ENCODE assay signal across 8 cellular contexts in the genomic region with DNA sequence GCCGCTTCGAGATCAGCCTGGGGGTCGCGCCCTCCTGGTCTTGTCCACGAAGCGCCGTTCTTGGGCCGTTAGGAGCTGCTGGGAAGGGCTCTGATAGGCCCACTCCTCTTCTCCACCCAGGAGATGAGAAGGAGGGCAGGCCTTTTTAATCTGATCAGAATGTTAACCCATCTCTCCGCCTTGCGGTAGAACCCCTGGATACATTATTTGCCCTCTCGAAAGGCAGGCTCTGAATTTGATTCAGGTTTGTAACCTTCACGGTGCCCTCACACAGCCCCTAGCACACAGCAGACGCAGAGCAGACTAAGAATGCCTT. TPM values are rescaled to one million over a fixed set of nuclear protein-coding genes. Genes with fewer than 3 reads are reported as not detected.
DNase-seq lines count a peak whose midpoint lies in the region; ATAC-seq lines count a peak whose summit lies in the region.

TSS of gene CCDC83 (plus strand) at position 43 of the 316 bp plus-strand sequence. CDS start 9,741 bp downstream, outside the sequence.

- peak within 1 kb of the TSS; percentile 93 for H3K9ac ChIP-seq in HUES48 (ENCODE audit: low read depth, low read length)

- peak within 1 kb of the TSS; percentile 87 for H3K4me3 Mint-ChIP-seq in stimulated activated effector memory CD8-positive, alpha-beta T cell treated with anti-CD3 and anti-CD28 coated beads, Interleukin-12 subunit alpha, Interleukin-12 subunit beta, amount 100 ng/mL, for 72 hours

- no peak for DNase-seq in activated naive CD4-positive, alpha-beta T cell treated with anti-CD3 and anti-CD28 coated beads, Interleukin-2, amount 50 U/mL, for 72 hours (ENCODE audit: low spot score in 2 of 2)
- no peak for DNase-seq in stimulated activated effector memory CD8-positive, alpha-beta T cell treated with anti-CD3 and anti-CD28 coated beads, Interleukin-12 subunit alpha, Interleukin-12 subunit beta, amount 100 ng/mL, for 72 hours (ENCODE audit: low spot score in 2 of 2)
- DNase-seq in NCI-H1436 (lab: John Stamatoyannopoulos, UW) (no peak), COLO829 (ENCODE audit: low spot score) (no peak)
- DNase-seq in effector CD4-positive, alpha-beta T cell = no peak

- H3K4me1 Mint-ChIP-seq in stimulated activated effector memory CD8-positive, alpha-beta T cell treated with anti-CD3 and anti-CD28 coated beads, Interleukin-12 subunit alpha, Interleukin-12 subunit beta, amount 100 ng/mL, for 72 hours = peaks cover 9% of the 10 kb centered on the region

- H3K4me1 ChIP-seq in HUES48 (ENCODE audit: control insufficient read depth, insufficient read depth, low read length) = peaks cover 5% of the 10 kb centered on the region; the same call in 1 of the 2 replicates

- no peak for ATAC-seq in activated naive CD4-positive, alpha-beta T cell treated with anti-CD3 and anti-CD28 coated beads, Interleukin-2, amount 50 U/mL, for 72 hours
- no peak for ATAC-seq in stimulated activated effector memory CD8-positive, alpha-beta T cell treated with anti-CD3 and anti-CD28 coated beads, Interleukin-12 subunit alpha, Interleukin-12 subunit beta, amount 100 ng/mL, for 72 hours
- no peak for ATAC-seq in GM21526 (IDR thresholded peaks at IDR 0.05; ENCODE audit: low FRiP score, unreplicated experiment)

- H3K36me3 Mint-ChIP-seq in activated naive CD4-positive, alpha-beta T cell treated with anti-CD3 and anti-CD28 coated beads, Interleukin-2, amount 50 U/mL, for 72 hours = peaks cover 1 to 10% of the 10 kb centered on the region in 2 donors
- H3K36me3 Mint-ChIP-seq in stimulated activated effector memory CD8-positive, alpha-beta T cell treated with anti-CD3 and anti-CD28 coated beads, Interleukin-12 subunit alpha, Interleukin-12 subunit beta, amount 100 ng/mL, for 72 hours = peaks cover 7% of the 10 kb centered on the region

- H3K27me3 ChIP-seq in HUES48 (ENCODE audit: control insufficient read depth, insufficient read depth, low read length) = 0 out of 2 replicates have a peak, but pooled peaks cover 4% of the 10 kb centered on the region

- peak within 1 kb of the TSS; percentile 70 for H3K27ac ChIP-seq in HUES48 (ENCODE audit: low read depth, low read length)

- peak within 1 kb of the TSS; percentile 86 to 89 for H3K27ac Mint-ChIP-seq in activated naive CD4-positive, alpha-beta T cell treated with anti-CD3 and anti-CD28 coated beads, Interleukin-2, amount 50 U/mL, for 72 hours
- H3K27ac Mint-ChIP-seq in stimulated activated effector memory CD8-positive, alpha-beta T cell treated with anti-CD3 and anti-CD28 coated beads, Interleukin-12 subunit alpha, Interleukin-12 subunit beta, amount 100 ng/mL, for 72 hours = peak within 1 kb of the TSS; percentile 97

- H3K36me3 ChIP-seq in HUES48 (ENCODE audit: control insufficient read depth, insufficient read depth, low read length) = no peaks in the 10 kb centered on the region

- H3K9me3 ChIP-seq in HUES48 (ENCODE audit: control insufficient read depth, insufficient read depth, low read length) = peaks cover 13% of the 10 kb centered on the region

- H3K9me3 Mint-ChIP-seq in activated naive CD4-positive, alpha-beta T cell treated with anti-CD3 and anti-CD28 coated beads, Interleukin-2, amount 50 U/mL, for 72 hours = no peaks in the 10 kb centered on the region
- H3K9me3 Mint-ChIP-seq in stimulated activated effector memory CD8-positive, alpha-beta T cell treated with anti-CD3 and anti-CD28 coated beads, Interleukin-12 subunit alpha, Interleukin-12 subunit beta, amount 100 ng/mL, for 72 hours = no peaks in the 10 kb centered on the region

- H3K4me3 ChIP-seq in HUES48 (ENCODE audit: low read depth, low read length) = peak within 1 kb of the TSS; percentile 76
- H3K4me3 ChIP-seq in iPS-11a (ENCODE audit: low read depth, low read length) = peak within 1 kb of the TSS; percentile 56

RNA-seq across cellular contexts. Expression of gene CCDC83, which starts in this region (rescaled TPM):
- total RNA-seq in activated naive CD4-positive, alpha-beta T cell treated with anti-CD3 and anti-CD28 coated beads, Interleukin-2, amount 50 U/mL, for 72 hours = under 1 TPM in 1 of 2 donors, not detected in 1; 0.19 TPM
